Comparison of ENCODE assay signal across 8 cellular contexts in the genomic region with DNA sequence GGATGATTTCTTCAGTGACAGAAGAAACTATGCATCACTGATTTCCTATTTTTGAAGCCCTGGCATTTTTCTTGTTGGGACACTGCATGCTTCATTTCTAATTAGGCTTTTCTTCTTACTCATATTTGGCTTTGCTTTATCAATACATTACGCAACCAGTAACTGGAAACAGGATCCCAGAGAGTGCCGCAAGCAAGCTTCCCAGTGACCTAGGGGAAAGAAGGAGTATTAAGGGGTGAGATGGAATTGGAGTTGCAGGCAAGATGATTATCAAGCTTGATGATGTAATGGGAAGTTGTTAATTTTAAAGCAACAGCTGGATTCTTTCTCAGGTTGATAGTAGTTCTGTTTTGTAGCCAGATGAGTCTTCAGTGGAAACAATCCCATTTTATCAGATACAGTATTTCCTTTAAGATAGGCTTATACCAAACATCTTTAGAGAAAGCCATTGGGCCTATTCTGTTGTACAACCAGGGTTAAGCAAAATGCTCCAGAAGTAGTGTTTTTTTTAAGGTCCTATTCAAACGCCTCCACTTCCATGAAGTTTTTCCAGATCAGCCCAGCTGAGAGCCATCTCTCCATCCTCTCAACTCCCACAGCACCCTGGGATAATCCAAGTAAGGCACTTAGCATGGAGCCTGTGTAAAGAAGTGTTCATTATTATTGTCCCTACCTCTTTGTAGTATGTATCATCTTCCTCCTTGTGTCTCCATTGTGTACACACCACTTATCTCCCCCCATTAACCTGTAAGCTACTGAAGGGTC.
DNase-seq lines count a peak whose midpoint lies in the region; ATAC-seq, FAIRE-seq and TF ChIP-seq lines count a peak whose summit lies in the region.
"Not testable (repeated sequence)": the region's sequence is repeated elsewhere in the genome, so short reads cannot be mapped to it uniquely, and the experiment has no call there.

No MANE protein-coding gene starts in this region.

- not testable (repeated sequence) for H3K9me3 ChIP-seq in heart right ventricle; HepG2 (ENCODE audit: low read length); skeletal muscle satellite cell (replicated peaks; ENCODE audit: low read length)

- not testable (repeated sequence) for FAIRE-seq in HepG2 (lab: Jason Lieb, UNC)

- CTCF ChIA-PET in MCF 10A (lab: Yijun Ruan, JAX); HepG2 (lab: Yijun Ruan, JAX; ENCODE audit: low intra/inter-chr PET ratio, low total read pairs): not testable (repeated sequence)

- TF ChIP-seq CTCF in AG09319 (IDR thresholded peaks at IDR 0.05; ENCODE audit: low read depth, low read length); MCF 10A (IDR thresholded peaks at IDR 0.05; ENCODE audit: unreplicated experiment); fibroblast of pulmonary artery (IDR thresholded peaks at IDR 0.05; ENCODE audit: low read length, missing control alignments); heart right ventricle (IDR thresholded peaks at IDR 0.05); HepG2 (CRISPR knock-in tag; IDR thresholded peaks at IDR 0.05): not testable (repeated sequence)

- not testable (repeated sequence) for H2AFZ ChIP-seq in HepG2 (ENCODE audit: low read length)

- peaks cover 14% of the 10 kb centered on the region for H3K4me1 Mint-ChIP-seq in MCF 10A (ENCODE audit: insufficient read depth, unreplicated experiment)

- POLR2A ChIA-PET in MCF 10A (lab: Yijun Ruan, JAX); HepG2 (lab: Yijun Ruan, JAX): not testable (repeated sequence)

- H3K4me2 ChIP-seq in HepG2 (ENCODE audit: low read depth, low read length); skeletal muscle satellite cell (ENCODE audit: low read length): not testable (repeated sequence)

- H3K9me3 Mint-ChIP-seq in MCF 10A (ENCODE audit: unreplicated experiment), result not testable (repeated sequence)

- not testable (repeated sequence) for H3K27ac Mint-ChIP-seq in MCF 10A (ENCODE audit: low read depth, unreplicated experiment)

- H3K9ac ChIP-seq in HepG2 (ENCODE audit: insufficient read depth, low read depth, low read length), result not testable (repeated sequence)
- H3K9ac ChIP-seq in skeletal muscle satellite cell (ENCODE audit: low read depth, low read length), result peak overlapping the region; percentile 58

- peaks cover 0 to 15% (median 10%) of the 10 kb centered on the region in 7 donors for H3K27me3 ChIP-seq in heart right ventricle
- H3K27me3 ChIP-seq in HepG2 (ENCODE audit: control insufficient read depth in 1 of 2, insufficient read depth in 2 of 2, low read length in 2 of 2); skeletal muscle satellite cell (ENCODE audit: control insufficient read depth, insufficient read depth, low read length): not testable (repeated sequence)

- peak overlapping the region in 4 of 10 donors; percentile 29 to 55 (median 44) for H3K27ac ChIP-seq in heart right ventricle
- not testable (repeated sequence) for H3K27ac ChIP-seq in HepG2 (ENCODE audit: extremely low read length, insufficient read depth, low read length)

- H3K4me3 ChIP-seq in fibroblast of pulmonary artery (replicated peaks; ENCODE audit: low read depth, low read length); heart right ventricle; HepG2 (replicated peaks in 1 of 3; ENCODE audit: insufficient read depth in 1 of 3, low read depth in 2 of 3, low read length in 3 of 3); skeletal muscle satellite cell (ENCODE audit: low read length): not testable (repeated sequence)

- H3K4me3 Mint-ChIP-seq in MCF 10A (ENCODE audit: unreplicated experiment), result not testable (repeated sequence)

- in situ Hi-C loops in HepG2 (cut with HindIII; ENCODE audit: extremely low pct_ligation_motif_present, low pct_unique_long_range_greater_than_20kb), result not testable (repeated sequence)

- ATAC-seq in heart right ventricle, result peak in 7 of 8 donors; percentile 64 to 90 (median 76)
- not testable (repeated sequence) for ATAC-seq in HepG2

- not testable (repeated sequence) for H3K36me3 Mint-ChIP-seq in MCF 10A (ENCODE audit: insufficient read depth, unreplicated experiment)

- H3K4me1 ChIP-seq in heart right ventricle; HepG2 (ENCODE audit: insufficient read depth, low read length): not testable (repeated sequence)
- peaks cover 64% of the 10 kb centered on the region for H3K4me1 ChIP-seq in skeletal muscle satellite cell (ENCODE audit: control insufficient read depth, insufficient read depth, low read length)

- intact Hi-C loops in MCF 10A (cut with micrococcal nuclease); heart right ventricle (cut with DNase I); HepG2 (cut with micrococcal nuclease; ENCODE audit: unreplicated experiment): not testable (repeated sequence)

- 46 to 47% methylated on average over 3 of the region's 3 CpGs for WGBS in heart right ventricle, 2 donors
- WGBS in HepG2 (ENCODE audit: low lambda C conversion rate), result 19% methylated on average over 3 of the region's 3 CpGs

- peaks cover 78% of the 10 kb centered on the region for H3K27me3 Mint-ChIP-seq in MCF 10A (ENCODE audit: insufficient read depth, unreplicated experiment)

- DNase-seq in AG09319 (ENCODE audit: extremely low read depth, low read depth) (peak; percentile 52), HCEC 1CT (peak; percentile 84), RPMI7951 (ENCODE audit: low read depth) (peak; percentile 23), MCF 10A (ENCODE audit: unreplicated experiment) (peak; percentile 3), fibroblast of pulmonary artery (ENCODE audit: low read depth) (peak; percentile 80), heart right ventricle (peak in 1 of 2 donors; percentile 25)
- not testable (repeated sequence) for DNase-seq in HepG2 (ENCODE audit: low spot score)

- not testable (repeated sequence) for BruUV-seq in MCF 10A (replicated peaks; lab: Mats Ljungman, UMichigan); HepG2 (replicated peaks; lab: Mats Ljungman, UMichigan)

- not testable (repeated sequence) for H3K79me2 ChIP-seq in HepG2 (ENCODE audit: insufficient read depth, low read length)

- TF ChIP-seq POLR2A in HepG2 (IDR thresholded peaks at IDR 0.05; ENCODE audit: insufficient read depth in 1 of 2, low read depth in 2 of 2, low read length in 2 of 2), result not testable (repeated sequence)

- H3K36me3 ChIP-seq in heart right ventricle; HepG2 (replicated peaks in 1 of 2; ENCODE audit: control insufficient read depth in 1 of 2, insufficient read depth in 2 of 2, low read length in 2 of 2); skeletal muscle satellite cell (ENCODE audit: insufficient read depth, low read length): not testable (repeated sequence)

- TF ChIP-seq RAD21 in HepG2 (CRISPR knock-in tag; IDR thresholded peaks at IDR 0.05), result not testable (repeated sequence)

- not testable (repeated sequence) for TF ChIP-seq EP300 in HepG2 (IDR thresholded peaks at IDR 0.05; ENCODE audit: low read depth in 2 of 2, low read length in 2 of 2); HepG2 (CRISPR knock-in tag; IDR thresholded peaks at IDR 0.05; ENCODE audit: borderline replicate concordance)

- H4K20me1 ChIP-seq in HepG2 (ENCODE audit: insufficient read depth, low read length), result not testable (repeated sequence)

TF ChIP-seq in HepG2, 621 proteins besides CTCF, POLR2A, EP300 and RAD21:
- peak; percentile 23; the same call in 1 of the 2 replicates for TF ChIP-seq CEBPB (IDR thresholded peaks at IDR 0.05; ENCODE audit: borderline replicate concordance, low read depth, low read length)
